In genomic region chr1:11967028-11967547, GRCh38 we compare ENCODE assay signal across 8 cellular contexts. TPM values are rescaled to one million over a fixed set of nuclear protein-coding genes. Genes with fewer than 3 reads are reported as not detected.
DNase-seq lines count a peak whose midpoint lies in the region; ATAC-seq, FAIRE-seq and TF ChIP-seq lines count a peak whose summit lies in the region.

No MANE protein-coding gene starts in this region.

- H3K4me2 ChIP-seq in OCI-LY7 (ENCODE audit: low read length) (no peak overlapping the region), endothelial cell of umbilical vein (ENCODE audit: insufficient read depth, low read length) (no peak overlapping the region)

- intact Hi-C loops in OCI-LY7 (cut with micrococcal nuclease; ENCODE audit: unreplicated experiment) (loop anchor here (1.0 to 10.0 kb wide), 3 partner anchors 59 to 312 kb away; partner anchors contain the start of genes FBXO2 and FBXO44), endothelial cell of umbilical vein (cut with micrococcal nuclease) (loop anchor here (1.0 to 2.0 kb wide), 2 partner anchors 59 to 128 kb away; no protein-coding TSS in a partner anchor)
- intact Hi-C loops in naive thymus-derived CD4-positive, alpha-beta T cell (cut with micrococcal nuclease): loop anchor here in 1 of 2 donors (1.0 kb wide), 1 partner anchor 129 kb away; no protein-coding TSS in a partner anchor

- no peaks in the 10 kb centered on the region for H3K27me3 Mint-ChIP-seq in naive thymus-derived CD4-positive, alpha-beta T cell

- no peaks in the 10 kb centered on the region for H3K27me3 ChIP-seq in endothelial cell of umbilical vein (ENCODE audit: control insufficient read depth in 2 of 2, insufficient read depth in 2 of 2, low read length in 2 of 2)
- H3K27me3 ChIP-seq in naive thymus-derived CD4-positive, alpha-beta T cell (ENCODE audit: control insufficient read depth in 2 of 2, insufficient read depth in 2 of 2, low read length in 2 of 2): no peaks in the 10 kb centered on the region

- H3K27ac ChIP-seq in OCI-LY7 (ENCODE audit: low read depth, low read length, poor library complexity, severe bottlenecking) (no peak overlapping the region), endothelial cell of umbilical vein (ENCODE audit: insufficient read depth, low read depth, low read length) (no peak overlapping the region)
- H3K27ac ChIP-seq in naive thymus-derived CD4-positive, alpha-beta T cell (ENCODE audit: low read depth, low read length): no peak overlapping the region

- dilution Hi-C loops in endothelial cell of umbilical vein (cut with MboI; ENCODE audit: extremely low pct_ligation_motif_present, low sequenced_read_pairs): no loop called here

- CTCF ChIA-PET in OCI-LY7 (lab: Charles Lee; ENCODE audit: unreplicated experiment): interaction anchor here (0.6 to 1.1 kb wide), 8 partner anchors 13 to 164 kb away, joined by 3 to 5 read pairs (median 3); partner anchors contain the start of gene MFN2
- CTCF ChIA-PET in endothelial cell of umbilical vein (lab: Charles Lee): interaction anchor here (0.6 to 1.8 kb wide), 12 partner anchors 12 to 181 kb away, joined by 3 to 13 read pairs (median 4); no protein-coding TSS in a partner anchor
- CTCF ChIA-PET in naive thymus-derived CD4-positive, alpha-beta T cell (lab: Charles Lee): no interaction called here

- no peak overlapping the region for H3K4me3 ChIP-seq in OCI-LY7 (ENCODE audit: low read depth, low read length, poor library complexity, severe bottlenecking)
- no peak overlapping the region for H3K4me3 ChIP-seq in endothelial cell of umbilical vein (replicated peaks in 1 of 3; ENCODE audit: insufficient read depth in 1 of 3, low read depth in 1 of 3, low read length in 3 of 3)
- H3K4me3 ChIP-seq in naive thymus-derived CD4-positive, alpha-beta T cell (ENCODE audit: low read length): no peak overlapping the region

- peak; percentile 51 for DNase-seq in DMS79 (lab: John Stamatoyannopoulos, UW)
- DNase-seq in KBM-7: peak; percentile 64
- DNase-seq in OCI-LY7 (ENCODE audit: low spot score): peak; percentile 83
- DNase-seq in endothelial cell of umbilical vein (ENCODE audit: low read depth, low spot score): peak; percentile 37
- peak in 1 of 9 donors; percentile 14 for DNase-seq in naive thymus-derived CD4-positive, alpha-beta T cell
- DNase-seq in activated CD4-positive, alpha-beta T cell treated with anti-CD3 and anti-CD28 coated beads, Interleukin-2, amount 50 U/mL, for 1 hour: no peak
- no peak for DNase-seq in GOT3 (lab: John Stamatoyannopoulos, UW)

- in situ Hi-C loops in KBM-7 (cut with MboI; ENCODE audit: low pct_unique_long_range_greater_than_20kb, low sequenced_read_pairs): no loop called here

- BruUV-seq in OCI-LY7 (replicated peaks; lab: Mats Ljungman, UMichigan): no TSS peak
- no TSS peak for BruUV-seq in endothelial cell of umbilical vein (replicated peaks; lab: Mats Ljungman, UMichigan)

- peaks cover 0 to 8% (median 0%) of the 10 kb centered on the region in 7 donors for H3K4me1 Mint-ChIP-seq in naive thymus-derived CD4-positive, alpha-beta T cell

- no peak for FAIRE-seq in endothelial cell of umbilical vein (lab: Jason Lieb, UNC)

- H3K4me3 Mint-ChIP-seq in naive thymus-derived CD4-positive, alpha-beta T cell: no peak overlapping the region

- H3K9me3 ChIP-seq in OCI-LY7 (ENCODE audit: low read length) (no peaks in the 10 kb centered on the region), endothelial cell of umbilical vein (replicated peaks; ENCODE audit: control insufficient read depth, insufficient read depth, low read length) (no peaks in the 10 kb centered on the region)
- no peaks in the 10 kb centered on the region for H3K9me3 ChIP-seq in naive thymus-derived CD4-positive, alpha-beta T cell (ENCODE audit: control insufficient read depth in 2 of 3, low read length in 3 of 3)

- H3K9me2 ChIP-seq in OCI-LY7 (ENCODE audit: insufficient read depth, low read length): no peaks in the 10 kb centered on the region

- H2AFZ ChIP-seq in OCI-LY7 (ENCODE audit: low read length): no peak overlapping the region
- H2AFZ ChIP-seq in endothelial cell of umbilical vein (ENCODE audit: low read depth, low read length): no peak overlapping the region

- TF ChIP-seq POLR2A in endothelial cell of umbilical vein (IDR thresholded peaks at IDR 0.05; ENCODE audit: low read depth, low read length): no peak

- peaks cover 0 to 8% (median 0%) of the 10 kb centered on the region in 5 donors for H3K36me3 Mint-ChIP-seq in naive thymus-derived CD4-positive, alpha-beta T cell

- H3K79me2 ChIP-seq in OCI-LY7 (ENCODE audit: insufficient read depth, low read depth, low read length) (no peaks in the 10 kb centered on the region), endothelial cell of umbilical vein (ENCODE audit: control insufficient read depth, insufficient read depth, low read length) (no peaks in the 10 kb centered on the region)

- H3K36me3 ChIP-seq in OCI-LY7 (ENCODE audit: insufficient read depth, low read length) (no peaks in the 10 kb centered on the region), endothelial cell of umbilical vein (ENCODE audit: control insufficient read depth in 2 of 2, extremely low read depth in 1 of 2, insufficient read depth in 2 of 2, low read length in 2 of 2) (peaks cover 10 to 34% of the 10 kb centered on the region in 2 experiments)
- H3K36me3 ChIP-seq in naive thymus-derived CD4-positive, alpha-beta T cell (ENCODE audit: control insufficient read depth in 2 of 3, insufficient read depth in 3 of 3, low read length in 3 of 3): no peaks in the 10 kb centered on the region

- no peaks in the 10 kb centered on the region for H3K9me3 Mint-ChIP-seq in naive thymus-derived CD4-positive, alpha-beta T cell

- POLR2A ChIA-PET in OCI-LY7 (lab: Charles Lee): interaction anchor here (0.6 to 3.3 kb wide), 10 partner anchors 12 to 732 kb away, joined by 3 to 44 read pairs (median 3); partner anchors contain the start of gene MIIP
- POLR2A ChIA-PET in endothelial cell of umbilical vein (lab: Charles Lee): interaction anchor here (0.5 to 3.6 kb wide), 2 partner anchors 45 to 58 kb away, joined by 7 to 40 read pairs; no protein-coding TSS in a partner anchor
- POLR2A ChIA-PET in naive thymus-derived CD4-positive, alpha-beta T cell (lab: Charles Lee): interaction anchor here (1.1 kb wide), 1 partner anchor 57 kb away, joined by 4 read pairs; no protein-coding TSS in a partner anchor

- peak; percentile 42 for ATAC-seq in naive thymus-derived CD4-positive, alpha-beta T cell
- no peak for ATAC-seq in HG03571 (IDR thresholded peaks at IDR 0.05; ENCODE audit: unreplicated experiment)

- no peaks in the 10 kb centered on the region for H3K9me1 ChIP-seq in endothelial cell of umbilical vein (replicated peaks; ENCODE audit: control insufficient read depth, extremely low read depth, insufficient read depth, low read length)

- TF ChIP-seq CTCF in OCI-LY7 (conservative IDR thresholded peaks at IDR 0.05; ENCODE audit: low read length) (peak; percentile 87), endothelial cell of umbilical vein (IDR thresholded peaks at IDR 0.05; ENCODE audit: extremely low read depth in 1 of 2, insufficient read depth in 1 of 2, low read depth in 1 of 2, low read length in 2 of 2) (peak; percentile 25 to 50)

- peak overlapping the region in 1 of 9 donors; percentile 30 for H3K27ac Mint-ChIP-seq in naive thymus-derived CD4-positive, alpha-beta T cell

- H3K4me1 ChIP-seq in OCI-LY7 (ENCODE audit: insufficient read depth, low read length, poor library complexity, severe bottlenecking): no peaks in the 10 kb centered on the region
- H3K4me1 ChIP-seq in endothelial cell of umbilical vein (ENCODE audit: control insufficient read depth, extremely low read depth, insufficient read depth, low read length): no peaks in the 10 kb centered on the region
- H3K4me1 ChIP-seq in naive thymus-derived CD4-positive, alpha-beta T cell (ENCODE audit: control insufficient read depth in 2 of 2, insufficient read depth in 2 of 2, low read length in 2 of 2): no peaks in the 10 kb centered on the region

- H4K20me1 ChIP-seq in OCI-LY7 (ENCODE audit: insufficient read depth, low read length) (no peaks in the 10 kb centered on the region), endothelial cell of umbilical vein (replicated peaks; ENCODE audit: control insufficient read depth, extremely low read depth, insufficient read depth, low read length) (no peaks in the 10 kb centered on the region)

- no peak overlapping the region for H3K9ac ChIP-seq in endothelial cell of umbilical vein (replicated peaks; ENCODE audit: extremely low read depth, insufficient read depth, low read length)

RNA-seq across cellular contexts. Expression of gene MFN2, which starts 13.2 kb away (rescaled TPM):
- total RNA-seq in OCI-LY7 (2014; rRNA removed; shearing (Covaris generic)): 28.3 and 32.2 TPM in 2 replicates
- total RNA-seq in OCI-LY7 (2022): 52.7 and 55.9 TPM in 2 replicates
- 66.6 and 82.4 TPM in 2 replicates for total RNA-seq in endothelial cell of umbilical vein
- polyA plus RNA-seq in endothelial cell of umbilical vein: 41.8 and 51.4 TPM in 2 replicates
- polyA plus RNA-seq in endothelial cell of umbilical vein (2011; cell fraction: cytosol; rRNA removed): 45.7 and 52.7 TPM in 2 replicates
- polyA plus RNA-seq in endothelial cell of umbilical vein (2011; cell fraction: nucleus; rRNA removed): 72.2 and 73.2 TPM in 2 replicates
- polyA plus RNA-seq in endothelial cell of umbilical vein (2012): 76.5 and 104 TPM in 2 replicates
- polyA minus RNA-seq in endothelial cell of umbilical vein: 76.2 and 76.4 TPM in 2 replicates
- 34.5 TPM for polyA minus RNA-seq in endothelial cell of umbilical vein (2011; cell fraction: cytosol; rRNA and poly(A)+ RNA removed)
- polyA minus RNA-seq in endothelial cell of umbilical vein (2011; cell fraction: nucleus; rRNA and poly(A)+ RNA removed): 21.9 and 22.5 TPM in 2 replicates
- total RNA-seq in naive thymus-derived CD4-positive, alpha-beta T cell: 10 to 100 TPM; 40.2 to 58.6 (median 44.8) TPM
- 10 to 100 TPM; 29.5 to 42.8 TPM for polyA plus RNA-seq in naive thymus-derived CD4-positive, alpha-beta T cell

RNA-seq across cellular contexts. Expression of gene PLOD1, which starts 32.6 kb away (rescaled TPM):
- 9.4 and 11.3 TPM in 2 replicates for total RNA-seq in OCI-LY7 (2014; rRNA removed; shearing (Covaris generic))
- total RNA-seq in OCI-LY7 (2022) (9.7 and 11.7 TPM in 2 replicates), endothelial cell of umbilical vein (245 and 260 TPM in 2 replicates)
- polyA plus RNA-seq in endothelial cell of umbilical vein: 412 and 424 TPM in 2 replicates
- 307 and 311 TPM in 2 replicates for polyA plus RNA-seq in endothelial cell of umbilical vein (2011; cell fraction: cytosol; rRNA removed)
- 187 and 218 TPM in 2 replicates for polyA plus RNA-seq in endothelial cell of umbilical vein (2011; cell fraction: nucleus; rRNA removed)
- polyA plus RNA-seq in endothelial cell of umbilical vein (2012): 236 and 278 TPM in 2 replicates
- 286 and 316 TPM in 2 replicates for polyA minus RNA-seq in endothelial cell of umbilical vein
- 45.9 TPM for polyA minus RNA-seq in endothelial cell of umbilical vein (2011; cell fraction: cytosol; rRNA and poly(A)+ RNA removed)
- polyA minus RNA-seq in endothelial cell of umbilical vein (2011; cell fraction: nucleus; rRNA and poly(A)+ RNA removed): 81.1 and 81.9 TPM in 2 replicates
- total RNA-seq in naive thymus-derived CD4-positive, alpha-beta T cell: 10 to 100 TPM in 2 of 5 experiments, 1 to 10 TPM in 3; 3.6 to 24.2 (median 4.8) TPM
- polyA plus RNA-seq in naive thymus-derived CD4-positive, alpha-beta T cell: 1 to 10 TPM; 1.8 to 2.7 TPM

RNA-seq across cellular contexts. Expression of gene KIAA2013, which starts 40.9 kb away (rescaled TPM):
- 42.3 and 48.3 TPM in 2 replicates for total RNA-seq in OCI-LY7 (2014; rRNA removed; shearing (Covaris generic))
- 43.7 and 47.2 TPM in 2 replicates for total RNA-seq in OCI-LY7 (2022)
- total RNA-seq in endothelial cell of umbilical vein: 52.9 and 56.1 TPM in 2 replicates
- 137 and 194 TPM in 2 replicates for polyA plus RNA-seq in endothelial cell of umbilical vein
- 72.1 and 89.3 TPM in 2 replicates for polyA plus RNA-seq in endothelial cell of umbilical vein (2011; cell fraction: cytosol; rRNA removed)
- polyA plus RNA-seq in endothelial cell of umbilical vein (2011; cell fraction: nucleus; rRNA removed): 34.1 and 34.7 TPM in 2 replicates
- polyA plus RNA-seq in endothelial cell of umbilical vein (2012): 36.3 and 36.6 TPM in 2 replicates
- polyA minus RNA-seq in endothelial cell of umbilical vein: 46.3 and 55.5 TPM in 2 replicates
- polyA minus RNA-seq in endothelial cell of umbilical vein (2011; cell fraction: cytosol; rRNA and poly(A)+ RNA removed): 48.6 TPM
- polyA minus RNA-seq in endothelial cell of umbilical vein (2011; cell fraction: nucleus; rRNA and poly(A)+ RNA removed): 13.8 and 15.0 TPM in 2 replicates
- total RNA-seq in naive thymus-derived CD4-positive, alpha-beta T cell: 10 to 100 TPM; 13.3 to 38.1 (median 27.2) TPM
- 10 to 100 TPM; 19.8 to 37.9 TPM for polyA plus RNA-seq in naive thymus-derived CD4-positive, alpha-beta T cell

RNA-seq across cellular contexts. Expression of gene MIIP, which starts 52.2 kb away (rescaled TPM):
- total RNA-seq in OCI-LY7 (2014; rRNA removed; shearing (Covaris generic)): 75.2 and 102 TPM in 2 replicates
- total RNA-seq in OCI-LY7 (2022) (48.5 and 57.9 TPM in 2 replicates), endothelial cell of umbilical vein (30.1 and 32.3 TPM in 2 replicates)
- 39.1 and 52.1 TPM in 2 replicates for polyA plus RNA-seq in endothelial cell of umbilical vein
- 22.8 and 30.4 TPM in 2 replicates for polyA plus RNA-seq in endothelial cell of umbilical vein (2011; cell fraction: cytosol; rRNA removed)
- 95.6 and 97.4 TPM in 2 replicates for polyA plus RNA-seq in endothelial cell of umbilical vein (2011; cell fraction: nucleus; rRNA removed)
- 15.4 and 20.5 TPM in 2 replicates for polyA plus RNA-seq in endothelial cell of umbilical vein (2012)
- 9.5 and 13.4 TPM in 2 replicates for polyA minus RNA-seq in endothelial cell of umbilical vein
- polyA minus RNA-seq in endothelial cell of umbilical vein (2011; cell fraction: cytosol; rRNA and poly(A)+ RNA removed): 16.7 TPM
- 12.6 and 14.3 TPM in 2 replicates for polyA minus RNA-seq in endothelial cell of umbilical vein (2011; cell fraction: nucleus; rRNA and poly(A)+ RNA removed)
- 10 to 100 TPM; 23.7 to 87.7 (median 34.1) TPM for total RNA-seq in naive thymus-derived CD4-positive, alpha-beta T cell
- 10 to 100 TPM; 19.2 to 26.5 TPM for polyA plus RNA-seq in naive thymus-derived CD4-positive, alpha-beta T cell

Comparison
In these comparisons a context has a peak if more than half of its experiments do, and no peak if none do; other contexts are left out.
1. DNase-seq: peak in DMS79 (single experiment), KBM-7 (single experiment), OCI-LY7 (single experiment) and endothelial cell of umbilical vein (single experiment); none in activated CD4-positive, alpha-beta T cell treated with anti-CD3 and anti-CD28 coated beads, Interleukin-2, amount 50 U/mL, for 1 hour (single experiment) and GOT3 (single experiment).